In genomic region chr5:142520885-142521284, GRCh38 we compare ENCODE assay signal across 2 cellular contexts.
TF ChIP-seq lines count a peak whose summit lies in the region.

No MANE protein-coding gene starts in this region.

TF ChIP-seq in HEK293, 187 proteins besides CTCF, POLR2A, EP300 and RAD21 (continued from another document):
- TF ChIP-seq ZNF280C (tag by site-specific recombination; IDR thresholded peaks at IDR 0.05) (no peak), GLIS1 (tag by site-specific recombination; IDR thresholded peaks at IDR 0.05) (peak; percentile 83)

TF ChIP-seq in HepG2, 621 proteins besides CTCF, POLR2A, EP300 and RAD21 (continued from another document):
- TF ChIP-seq FOXO4 (CRISPR knock-in tag; conservative IDR thresholded peaks at IDR 0.05) = no peak
- TF ChIP-seq AKAP8 (CRISPR knock-in tag; IDR thresholded peaks at IDR 0.05) = no peak
- no peak for TF ChIP-seq CBX5 (CRISPR knock-in tag; IDR thresholded peaks at IDR 0.05; ENCODE audit: borderline replicate concordance)
- no peak for TF ChIP-seq SNAPC5 (CRISPR knock-in tag; IDR thresholded peaks at IDR 0.05; ENCODE audit: borderline replicate concordance)
- no peak for TF ChIP-seq FOXA3 (CRISPR knock-in tag; IDR thresholded peaks at IDR 0.05)
- TF ChIP-seq SMARCE1 (IDR thresholded peaks at IDR 0.05; ENCODE audit: borderline replicate concordance) = no peak
